Comparison of ENCODE assay signal across 11 cellular contexts in the genomic region with DNA sequence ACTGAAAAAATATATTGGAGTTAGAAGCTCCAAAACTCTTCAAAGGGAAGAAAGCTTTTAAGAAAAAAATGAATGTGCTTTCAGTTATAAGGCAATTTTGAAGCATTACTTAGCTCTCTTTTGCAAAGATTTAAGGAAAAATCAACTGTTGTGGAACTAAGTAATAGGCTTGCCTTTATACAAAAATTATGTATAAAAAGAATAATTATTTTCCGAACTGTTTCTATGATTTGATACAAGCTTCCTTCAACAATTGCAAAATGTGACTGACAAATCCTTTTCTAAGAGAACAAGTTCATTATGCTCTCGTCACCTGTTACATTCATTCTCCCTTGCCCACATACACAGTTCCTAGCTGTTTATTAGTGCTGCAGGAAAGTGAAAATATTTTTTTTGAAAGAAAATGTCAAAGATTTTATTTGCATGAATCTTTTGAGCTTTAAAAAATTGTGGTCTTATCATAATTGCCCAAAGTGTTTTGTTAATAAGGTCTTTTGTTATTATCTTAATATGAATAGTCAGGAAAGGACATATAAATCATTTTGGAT.
A peak's percentile ranks its signal among the peaks of the same experiment; 100 is the strongest.
DNase-seq lines count a peak whose midpoint lies in the region; TF ChIP-seq lines count a peak whose summit lies in the region.
"Had no signal": no experiment of that assay in that cellular context is flagged by ENCODE, and none has a peak within 500 bp of the region (broad histone marks: within the 10 kb centered on the region; RNA-seq: fewer than 3 reads in every experiment).

No MANE protein-coding gene starts in this region.

- H3K4me1 Mint-ChIP-seq in brain: peaks cover 58% of the 10 kb centered on the region

- peak overlapping the region; percentile 80 to 93 (median 87) for H3K4me3 Mint-ChIP-seq in brain

- peaks cover 4% of the 10 kb centered on the region for H3K27me3 Mint-ChIP-seq in brain

- peaks cover 28 to 37% (median 34%) of the 10 kb centered on the region in 5 experiments for H3K9me3 Mint-ChIP-seq in brain

- H3K36me3 Mint-ChIP-seq in brain: peaks cover 41% of the 10 kb centered on the region

- peak overlapping the region; percentile 90 to 100 (median 97) for H3K27ac Mint-ChIP-seq in brain

- DNase-seq in NCI-H526 treated with DMSO at 0.1 percent for 48 hours (lab: John Stamatoyannopoulos, UW): peak; percentile 30
- no peak for DNase-seq in NCI-H526 (lab: John Stamatoyannopoulos, UW)
- DNase-seq in left kidney (ENCODE audit: low read depth, low spot score): peak; percentile 17
- no peak for DNase-seq in stimulated activated naive CD4-positive, alpha-beta T cell (lab: John Stamatoyannopoulos, UW)
- no peak for DNase-seq in NCI-H524 treated with DMSO at 0.1 percent for 48 hours (lab: John Stamatoyannopoulos, UW)
- DNase-seq in effector CD4-positive, alpha-beta T cell: no peak
- DNase-seq: 8988T, H7 had no signal

- H3K27ac ChIP-seq in temporal lobe (ENCODE audit: low read depth, low read length): peak overlapping the region; percentile 64
- H3K27ac ChIP-seq: SJSA1 had no signal

- TF ChIP-seq CTCF in brain (conservative IDR thresholded peaks at IDR 0.05): no peak

Comparison
In these comparisons a context has a peak if more than half of its experiments do, and no peak if none do; other contexts are left out.
1. DNase-seq: peak in NCI-H526 treated with DMSO at 0.1 percent for 48 hours (single experiment) and left kidney (single experiment); none in NCI-H526 (0 of 2), stimulated activated naive CD4-positive, alpha-beta T cell (0 of 6), NCI-H524 treated with DMSO at 0.1 percent for 48 hours (single experiment) and effector CD4-positive, alpha-beta T cell (single experiment).